In the genomic region with DNA sequence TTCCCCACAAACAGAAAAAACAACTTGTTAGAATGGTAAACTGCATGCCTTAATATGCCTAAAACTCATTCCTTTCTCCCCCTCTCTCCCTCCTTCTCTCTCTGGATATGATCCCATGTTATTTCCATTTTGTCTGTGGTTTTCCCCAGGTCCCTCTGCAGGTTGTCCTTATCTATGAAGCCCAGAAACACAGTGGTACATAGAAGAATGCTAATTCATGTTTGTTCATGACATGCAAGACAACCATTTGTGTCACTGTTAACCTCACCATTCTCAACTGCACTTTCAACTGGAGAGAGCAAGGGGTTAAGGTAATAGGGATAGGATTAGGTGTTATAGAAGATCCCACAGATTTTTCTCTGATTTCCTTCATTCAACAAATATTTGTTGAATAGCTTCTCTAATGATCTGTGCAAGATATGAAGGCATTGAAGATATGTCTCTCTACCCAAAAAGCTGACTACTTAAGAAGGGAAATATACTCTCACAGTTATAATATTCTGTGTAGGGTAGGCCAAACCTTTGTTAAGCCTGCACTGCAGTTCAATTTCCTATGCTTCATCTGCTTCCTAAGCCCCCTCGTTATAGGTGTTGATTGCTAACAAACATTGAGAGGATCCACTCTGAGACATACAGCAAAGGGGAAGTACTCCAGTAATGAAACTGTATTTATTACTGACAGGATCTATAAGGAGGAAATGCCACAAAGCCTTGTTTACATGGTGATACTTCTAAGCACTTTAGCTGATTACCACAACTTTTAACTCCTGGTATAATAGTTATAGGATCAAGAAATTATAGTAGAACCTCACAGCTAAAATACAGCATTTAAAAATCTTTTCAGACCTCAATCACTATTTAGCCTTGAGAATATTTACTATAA, we compare ENCODE assay signal across 1 cellular context.
A peak's percentile ranks its signal among the peaks of the same experiment; 100 is the strongest.
TF ChIP-seq lines count a peak whose summit lies in the region.

No MANE protein-coding gene starts in this region.

TF ChIP-seq in K562, 482 proteins besides CTCF, POLR2A, EP300 and RAD21 (continued from another document and continues in another):
- TF ChIP-seq, protein P1, sequence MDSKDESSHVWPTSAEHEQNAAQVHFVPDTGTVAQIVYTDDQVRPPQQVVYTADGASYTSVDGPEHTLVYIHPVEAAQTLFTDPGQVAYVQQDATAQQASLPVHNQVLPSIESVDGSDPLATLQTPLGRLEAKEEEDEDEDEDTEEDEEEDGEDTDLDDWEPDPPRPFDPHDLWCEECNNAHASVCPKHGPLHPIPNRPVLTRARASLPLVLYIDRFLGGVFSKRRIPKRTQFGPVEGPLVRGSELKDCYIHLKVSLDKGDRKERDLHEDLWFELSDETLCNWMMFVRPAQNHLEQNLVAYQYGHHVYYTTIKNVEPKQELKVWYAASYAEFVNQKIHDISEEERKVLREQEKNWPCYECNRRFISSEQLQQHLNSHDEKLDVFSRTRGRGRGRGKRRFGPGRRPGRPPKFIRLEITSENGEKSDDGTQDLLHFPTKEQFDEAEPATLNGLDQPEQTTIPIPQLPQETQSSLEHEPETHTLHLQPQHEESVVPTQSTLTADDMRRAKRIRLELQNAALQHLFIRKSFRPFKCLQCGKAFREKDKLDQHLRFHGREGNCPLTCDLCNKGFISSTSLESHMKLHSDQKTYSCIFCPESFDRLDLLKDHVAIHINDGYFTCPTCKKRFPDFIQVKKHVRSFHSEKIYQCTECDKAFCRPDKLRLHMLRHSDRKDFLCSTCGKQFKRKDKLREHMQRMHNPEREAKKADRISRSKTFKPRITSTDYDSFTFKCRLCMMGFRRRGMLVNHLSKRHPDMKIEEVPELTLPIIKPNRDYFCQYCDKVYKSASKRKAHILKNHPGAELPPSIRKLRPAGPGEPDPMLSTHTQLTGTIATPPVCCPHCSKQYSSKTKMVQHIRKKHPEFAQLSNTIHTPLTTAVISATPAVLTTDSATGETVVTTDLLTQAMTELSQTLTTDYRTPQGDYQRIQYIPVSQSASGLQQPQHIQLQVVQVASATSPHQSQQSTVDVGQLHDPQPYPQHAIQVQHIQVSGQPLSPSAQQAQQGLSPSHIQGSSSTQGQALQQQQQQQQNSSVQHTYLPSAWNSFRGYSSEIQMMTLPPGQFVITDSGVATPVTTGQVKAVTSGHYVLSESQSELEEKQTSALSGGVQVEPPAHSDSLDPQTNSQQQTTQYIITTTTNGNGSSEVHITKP (IDR thresholded peaks at IDR 0.05; ENCODE audit: partially characterized antibody): peak; percentile 53
- TF ChIP-seq GABPB2 (CRISPR knock-in tag; conservative IDR thresholded peaks at IDR 0.05) (no peak), YY1 (IDR thresholded peaks at IDR 0.05; ENCODE audit: borderline replicate concordance in 1 of 3, control insufficient read depth in 1 of 3, extremely low read depth in 1 of 3, insufficient read depth in 3 of 3, insufficient read length in 1 of 3, insufficient replicate concordance in 2 of 3, low read depth in 1 of 3, low read length in 2 of 3) (peak in 1 of 3 experiments; percentile 6), NRF1 (conservative IDR thresholded peaks at IDR 0.05 in 1 of 2, IDR thresholded peaks at IDR 0.05 in 1 of 2) (no peak), LCOR (CRISPR knock-in tag; IDR thresholded peaks at IDR 0.05) (peak; percentile 69; the same call in 1 of the 2 replicates), ZFP1 (CRISPR knock-in tag; IDR thresholded peaks at IDR 0.05) (no peak), MAFK (IDR thresholded peaks at IDR 0.05; ENCODE audit: low read length) (peak; percentile 74), ZNF785 (CRISPR knock-in tag; IDR thresholded peaks at IDR 0.05) (no peak), ARNT (IDR thresholded peaks at IDR 0.05) (peak; percentile 56 to 93; a peak in 3 of 4 replicates), JUNB (CRISPR knock-in tag; conservative IDR thresholded peaks at IDR 0.05) (no peak), SAFB2 (IDR thresholded peaks at IDR 0.05; ENCODE audit: borderline replicate concordance, low read depth, low read length, severe bottlenecking) (no peak), RCOR1 (IDR thresholded peaks at IDR 0.05; ENCODE audit: borderline replicate concordance in 1 of 2, low read depth in 2 of 2, low read length in 2 of 2) (peak; percentile 68 to 90; a peak in 3 of 4 replicates), HDAC1 (IDR thresholded peaks at IDR 0.05) (peak; percentile 79 to 97; a peak in 3 of 4 replicates), HNRNPL (IDR thresholded peaks at IDR 0.05; ENCODE audit: low read depth, low read length) (no peak), CREM (IDR thresholded peaks at IDR 0.05; ENCODE audit: low read depth) (peak; percentile 81), ZNF766 (CRISPR knock-in tag; conservative IDR thresholded peaks at IDR 0.05) (peak; percentile 74; the same call in 1 of the 2 replicates), TAF7 (tag; IDR thresholded peaks at IDR 0.05) (no peak), HMG20A (CRISPR knock-in tag; conservative IDR thresholded peaks at IDR 0.05) (no peak), DNMT1 (IDR thresholded peaks at IDR 0.05) (no peak), NCOA4 (IDR thresholded peaks at IDR 0.05; ENCODE audit: partially characterized antibody) (peak; percentile 74), GABPA (tag; conservative IDR thresholded peaks at IDR 0.05; ENCODE audit: low read depth) (peak; percentile 28; the same call in 1 of the 2 replicates), SRF (CRISPR knock-in tag; IDR thresholded peaks at IDR 0.05) (peak in 1 of 2 experiments; percentile 66; a peak in 1 of 4 replicates), SNIP1 (IDR thresholded peaks at IDR 0.05; ENCODE audit: low read depth) (no peak), CEBPG (CRISPR knock-in tag; IDR thresholded peaks at IDR 0.05) (no peak), CEBPG (tag; conservative IDR thresholded peaks at IDR 0.05 in 1 of 2, IDR thresholded peaks at IDR 0.05 in 1 of 2) (no peak), FOXA1 (IDR thresholded peaks at IDR 0.05; ENCODE audit: borderline replicate concordance) (peak; percentile 80; the same call in 1 of the 2 replicates), FOXK2 (conservative IDR thresholded peaks at IDR 0.05 in 1 of 2, IDR thresholded peaks at IDR 0.05 in 1 of 2; ENCODE audit: low read depth in 2 of 2) (peak; percentile 86 to 92), ZNF212 (CRISPR knock-in tag; IDR thresholded peaks at IDR 0.05) (0 out of 2 replicates have a peak, but pooled peaks have one; percentile 26), NR2F6 (CRISPR knock-in tag; IDR thresholded peaks at IDR 0.05) (no peak), U2AF1 (optimal IDR thresholded peaks at IDR 0.05; ENCODE audit: low read depth, low read length) (no peak), ZNF175 (CRISPR knock-in tag; IDR thresholded peaks at IDR 0.05; ENCODE audit: low read depth) (no peak; the same call in 1 of the 2 replicates)
- TF ChIP-seq, protein P2, sequence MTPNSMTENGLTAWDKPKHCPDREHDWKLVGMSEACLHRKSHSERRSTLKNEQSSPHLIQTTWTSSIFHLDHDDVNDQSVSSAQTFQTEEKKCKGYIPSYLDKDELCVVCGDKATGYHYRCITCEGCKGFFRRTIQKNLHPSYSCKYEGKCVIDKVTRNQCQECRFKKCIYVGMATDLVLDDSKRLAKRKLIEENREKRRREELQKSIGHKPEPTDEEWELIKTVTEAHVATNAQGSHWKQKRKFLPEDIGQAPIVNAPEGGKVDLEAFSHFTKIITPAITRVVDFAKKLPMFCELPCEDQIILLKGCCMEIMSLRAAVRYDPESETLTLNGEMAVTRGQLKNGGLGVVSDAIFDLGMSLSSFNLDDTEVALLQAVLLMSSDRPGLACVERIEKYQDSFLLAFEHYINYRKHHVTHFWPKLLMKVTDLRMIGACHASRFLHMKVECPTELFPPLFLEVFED (CRISPR knock-in tag; conservative IDR thresholded peaks at IDR 0.05): peak; percentile 64; the same call in 1 of the 2 replicates
- TF ChIP-seq, protein P3, sequence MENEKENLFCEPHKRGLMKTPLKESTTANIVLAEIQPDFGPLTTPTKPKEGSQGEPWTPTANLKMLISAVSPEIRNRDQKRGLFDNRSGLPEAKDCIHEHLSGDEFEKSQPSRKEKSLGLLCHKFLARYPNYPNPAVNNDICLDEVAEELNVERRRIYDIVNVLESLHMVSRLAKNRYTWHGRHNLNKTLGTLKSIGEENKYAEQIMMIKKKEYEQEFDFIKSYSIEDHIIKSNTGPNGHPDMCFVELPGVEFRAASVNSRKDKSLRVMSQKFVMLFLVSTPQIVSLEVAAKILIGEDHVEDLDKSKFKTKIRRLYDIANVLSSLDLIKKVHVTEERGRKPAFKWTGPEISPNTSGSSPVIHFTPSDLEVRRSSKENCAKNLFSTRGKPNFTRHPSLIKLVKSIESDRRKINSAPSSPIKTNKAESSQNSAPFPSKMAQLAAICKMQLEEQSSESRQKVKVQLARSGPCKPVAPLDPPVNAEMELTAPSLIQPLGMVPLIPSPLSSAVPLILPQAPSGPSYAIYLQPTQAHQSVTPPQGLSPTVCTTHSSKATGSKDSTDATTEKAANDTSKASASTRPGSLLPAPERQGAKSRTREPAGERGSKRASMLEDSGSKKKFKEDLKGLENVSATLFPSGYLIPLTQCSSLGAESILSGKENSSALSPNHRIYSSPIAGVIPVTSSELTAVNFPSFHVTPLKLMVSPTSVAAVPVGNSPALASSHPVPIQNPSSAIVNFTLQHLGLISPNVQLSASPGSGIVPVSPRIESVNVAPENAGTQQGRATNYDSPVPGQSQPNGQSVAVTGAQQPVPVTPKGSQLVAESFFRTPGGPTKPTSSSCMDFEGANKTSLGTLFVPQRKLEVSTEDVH (IDR thresholded peaks at IDR 0.05; ENCODE audit: low read depth, partially characterized antibody): peak; percentile 37
- TF ChIP-seq, protein P4, sequence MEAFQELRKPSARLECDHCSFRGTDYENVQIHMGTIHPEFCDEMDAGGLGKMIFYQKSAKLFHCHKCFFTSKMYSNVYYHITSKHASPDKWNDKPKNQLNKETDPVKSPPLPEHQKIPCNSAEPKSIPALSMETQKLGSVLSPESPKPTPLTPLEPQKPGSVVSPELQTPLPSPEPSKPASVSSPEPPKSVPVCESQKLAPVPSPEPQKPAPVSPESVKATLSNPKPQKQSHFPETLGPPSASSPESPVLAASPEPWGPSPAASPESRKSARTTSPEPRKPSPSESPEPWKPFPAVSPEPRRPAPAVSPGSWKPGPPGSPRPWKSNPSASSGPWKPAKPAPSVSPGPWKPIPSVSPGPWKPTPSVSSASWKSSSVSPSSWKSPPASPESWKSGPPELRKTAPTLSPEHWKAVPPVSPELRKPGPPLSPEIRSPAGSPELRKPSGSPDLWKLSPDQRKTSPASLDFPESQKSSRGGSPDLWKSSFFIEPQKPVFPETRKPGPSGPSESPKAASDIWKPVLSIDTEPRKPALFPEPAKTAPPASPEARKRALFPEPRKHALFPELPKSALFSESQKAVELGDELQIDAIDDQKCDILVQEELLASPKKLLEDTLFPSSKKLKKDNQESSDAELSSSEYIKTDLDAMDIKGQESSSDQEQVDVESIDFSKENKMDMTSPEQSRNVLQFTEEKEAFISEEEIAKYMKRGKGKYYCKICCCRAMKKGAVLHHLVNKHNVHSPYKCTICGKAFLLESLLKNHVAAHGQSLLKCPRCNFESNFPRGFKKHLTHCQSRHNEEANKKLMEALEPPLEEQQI (IDR thresholded peaks at IDR 0.05): peak; percentile 96
- TF ChIP-seq, protein P5, sequence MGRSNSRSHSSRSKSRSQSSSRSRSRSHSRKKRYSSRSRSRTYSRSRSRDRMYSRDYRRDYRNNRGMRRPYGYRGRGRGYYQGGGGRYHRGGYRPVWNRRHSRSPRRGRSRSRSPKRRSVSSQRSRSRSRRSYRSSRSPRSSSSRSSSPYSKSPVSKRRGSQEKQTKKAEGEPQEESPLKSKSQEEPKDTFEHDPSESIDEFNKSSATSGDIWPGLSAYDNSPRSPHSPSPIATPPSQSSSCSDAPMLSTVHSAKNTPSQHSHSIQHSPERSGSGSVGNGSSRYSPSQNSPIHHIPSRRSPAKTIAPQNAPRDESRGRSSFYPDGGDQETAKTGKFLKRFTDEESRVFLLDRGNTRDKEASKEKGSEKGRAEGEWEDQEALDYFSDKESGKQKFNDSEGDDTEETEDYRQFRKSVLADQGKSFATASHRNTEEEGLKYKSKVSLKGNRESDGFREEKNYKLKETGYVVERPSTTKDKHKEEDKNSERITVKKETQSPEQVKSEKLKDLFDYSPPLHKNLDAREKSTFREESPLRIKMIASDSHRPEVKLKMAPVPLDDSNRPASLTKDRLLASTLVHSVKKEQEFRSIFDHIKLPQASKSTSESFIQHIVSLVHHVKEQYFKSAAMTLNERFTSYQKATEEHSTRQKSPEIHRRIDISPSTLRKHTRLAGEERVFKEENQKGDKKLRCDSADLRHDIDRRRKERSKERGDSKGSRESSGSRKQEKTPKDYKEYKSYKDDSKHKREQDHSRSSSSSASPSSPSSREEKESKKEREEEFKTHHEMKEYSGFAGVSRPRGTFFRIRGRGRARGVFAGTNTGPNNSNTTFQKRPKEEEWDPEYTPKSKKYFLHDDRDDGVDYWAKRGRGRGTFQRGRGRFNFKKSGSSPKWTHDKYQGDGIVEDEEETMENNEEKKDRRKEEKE (IDR thresholded peaks at IDR 0.05; ENCODE audit: borderline replicate concordance in 1 of 2, control insufficient read depth in 1 of 2, low read depth in 2 of 2, low read length in 1 of 2): 0 out of 4 replicates have a peak, but pooled peaks of 1 of the 2 experiments have one; percentile 67
- TF ChIP-seq, protein P6, sequence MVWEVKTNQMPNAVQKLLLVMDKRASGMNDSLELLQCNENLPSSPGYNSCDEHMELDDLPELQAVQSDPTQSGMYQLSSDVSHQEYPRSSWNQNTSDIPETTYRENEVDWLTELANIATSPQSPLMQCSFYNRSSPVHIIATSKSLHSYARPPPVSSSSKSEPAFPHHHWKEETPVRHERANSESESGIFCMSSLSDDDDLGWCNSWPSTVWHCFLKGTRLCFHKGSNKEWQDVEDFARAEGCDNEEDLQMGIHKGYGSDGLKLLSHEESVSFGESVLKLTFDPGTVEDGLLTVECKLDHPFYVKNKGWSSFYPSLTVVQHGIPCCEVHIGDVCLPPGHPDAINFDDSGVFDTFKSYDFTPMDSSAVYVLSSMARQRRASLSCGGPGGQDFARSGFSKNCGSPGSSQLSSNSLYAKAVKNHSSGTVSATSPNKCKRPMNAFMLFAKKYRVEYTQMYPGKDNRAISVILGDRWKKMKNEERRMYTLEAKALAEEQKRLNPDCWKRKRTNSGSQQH (CRISPR knock-in tag; IDR thresholded peaks at IDR 0.05): no peak
- TF ChIP-seq, protein P7, sequence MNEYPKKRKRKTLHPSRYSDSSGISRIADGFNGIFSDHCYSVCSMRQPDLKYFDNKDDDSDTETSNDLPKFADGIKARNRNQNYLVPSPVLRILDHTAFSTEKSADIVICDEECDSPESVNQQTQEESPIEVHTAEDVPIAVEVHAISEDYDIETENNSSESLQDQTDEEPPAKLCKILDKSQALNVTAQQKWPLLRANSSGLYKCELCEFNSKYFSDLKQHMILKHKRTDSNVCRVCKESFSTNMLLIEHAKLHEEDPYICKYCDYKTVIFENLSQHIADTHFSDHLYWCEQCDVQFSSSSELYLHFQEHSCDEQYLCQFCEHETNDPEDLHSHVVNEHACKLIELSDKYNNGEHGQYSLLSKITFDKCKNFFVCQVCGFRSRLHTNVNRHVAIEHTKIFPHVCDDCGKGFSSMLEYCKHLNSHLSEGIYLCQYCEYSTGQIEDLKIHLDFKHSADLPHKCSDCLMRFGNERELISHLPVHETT (CRISPR knock-in tag; conservative IDR thresholded peaks at IDR 0.05 in 1 of 2, IDR thresholded peaks at IDR 0.05 in 1 of 2): 0 out of 4 replicates have a peak, but pooled peaks of 1 of the 2 experiments have one; percentile 12
- TF ChIP-seq, protein P8, sequence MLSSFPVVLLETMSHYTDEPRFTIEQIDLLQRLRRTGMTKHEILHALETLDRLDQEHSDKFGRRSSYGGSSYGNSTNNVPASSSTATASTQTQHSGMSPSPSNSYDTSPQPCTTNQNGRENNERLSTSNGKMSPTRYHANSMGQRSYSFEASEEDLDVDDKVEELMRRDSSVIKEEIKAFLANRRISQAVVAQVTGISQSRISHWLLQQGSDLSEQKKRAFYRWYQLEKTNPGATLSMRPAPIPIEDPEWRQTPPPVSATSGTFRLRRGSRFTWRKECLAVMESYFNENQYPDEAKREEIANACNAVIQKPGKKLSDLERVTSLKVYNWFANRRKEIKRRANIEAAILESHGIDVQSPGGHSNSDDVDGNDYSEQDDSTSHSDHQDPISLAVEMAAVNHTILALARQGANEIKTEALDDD (IDR thresholded peaks at IDR 0.05): peak; percentile 95
